In genomic region chr6:27250955-27251671, GRCh38 we compare ENCODE assay signal across 8 cellular contexts.
DNase-seq lines count a peak whose midpoint lies in the region; TF ChIP-seq lines count a peak whose summit lies in the region.

No MANE protein-coding gene starts in this region.

- DNase-seq in GM10248 (ENCODE audit: extremely low spot score) = peak; percentile 92
- DNase-seq in HEK293T (ENCODE audit: extremely low spot score) = peak; percentile 84
- DNase-seq in NAMALWA (ENCODE audit: low spot score) = peak; percentile 76
- peak; percentile 69 for DNase-seq in T-helper 2 cell treated with Interferon-gamma antibody and Interleukin-4, amounts not matched to agents 5 μg/mL and 100 μg/mL, for 36 hours (ENCODE audit: low spot score)
- DNase-seq in brain microvascular endothelial cell = peak; percentile 52
- peak; percentile 79 for DNase-seq in left kidney (ENCODE audit: low read depth, low spot score)
- peak; percentile 30 to 81 (median 52) for DNase-seq in stimulated activated CD4-positive, alpha-beta T cell treated with anti-CD3 and anti-CD28 coated beads, TNF-alpha, amount 100 ng/mL, for 24 hours (ENCODE audit: low read depth in 3 of 3)
- DNase-seq in NCI-H187 (lab: John Stamatoyannopoulos, UW) = no peak

- H3K27me3 ChIP-seq in brain microvascular endothelial cell (replicated peaks) = peaks cover 28% of the 10 kb centered on the region

- peak overlapping the region; percentile 73 for H3K27ac Mint-ChIP-seq in T-helper 2 cell treated with Interferon-gamma antibody and Interleukin-4, amounts not matched to agents 5 μg/mL and 100 μg/mL, for 36 hours

- peaks cover 58% of the 10 kb centered on the region for H3K27me3 Mint-ChIP-seq in T-helper 2 cell treated with Interferon-gamma antibody and Interleukin-4, amounts not matched to agents 5 μg/mL and 100 μg/mL, for 36 hours (ENCODE audit: low read depth)

- no peaks in the 10 kb centered on the region for H3K9me3 Mint-ChIP-seq in T-helper 2 cell treated with Interferon-gamma antibody and Interleukin-4, amounts not matched to agents 5 μg/mL and 100 μg/mL, for 36 hours

- H3K4me3 ChIP-seq in brain microvascular endothelial cell (ENCODE audit: low read depth, low read length) = peak overlapping the region; percentile 63

- CTCF ChIA-PET in GM10248 (lab: Yijun Ruan, JAX) (interaction anchor here (0.7 to 1.8 kb wide), 17 partner anchors 8 to 646 kb away, joined by 3 to 11 read pairs (median 4); a partner anchor contains a TSS), HEK293T (lab: Yijun Ruan, JAX) (interaction anchor here (0.6 to 1.2 kb wide), 5 partner anchors 8 to 503 kb away, joined by 3 to 7 read pairs (median 5); no protein-coding TSS in a partner anchor)

- no peak overlapping the region for H3K27ac ChIP-seq in brain microvascular endothelial cell

- no peak for TF ChIP-seq CTCF in GM10248 (IDR thresholded peaks at IDR 0.05; ENCODE audit: control extremely low read depth, extremely low read depth, low read depth, missing control alignments)
- TF ChIP-seq CTCF in brain microvascular endothelial cell (IDR thresholded peaks at IDR 0.05; ENCODE audit: low read depth, low read length, missing control alignments) = no peak

- in situ Hi-C loops in brain microvascular endothelial cell (cut with HindIII; ENCODE audit: low pct_ligation_motif_present, low sequenced_read_pairs) = no loop called here

- no peaks in the 10 kb centered on the region for H3K36me3 ChIP-seq in brain microvascular endothelial cell (replicated peaks)

- peak overlapping the region; percentile 91 for H3K4me3 Mint-ChIP-seq in T-helper 2 cell treated with Interferon-gamma antibody and Interleukin-4, amounts not matched to agents 5 μg/mL and 100 μg/mL, for 36 hours

- POLR2A ChIA-PET in GM10248 (lab: Yijun Ruan, JAX) = interaction anchor here (1.6 kb wide), 2 partner anchors 118 to 559 kb away, joined by 5 to 14 read pairs; a partner anchor contains a TSS
- POLR2A ChIA-PET in HEK293T (lab: Yijun Ruan, JAX) = interaction anchor here (0.8 to 2.0 kb wide), 22 partner anchors 9 to 544 kb away, joined by 3 to 18 read pairs (median 5); partner anchors contain the start of gene ZNF184

- H3K36me3 Mint-ChIP-seq in T-helper 2 cell treated with Interferon-gamma antibody and Interleukin-4, amounts not matched to agents 5 μg/mL and 100 μg/mL, for 36 hours (ENCODE audit: low read depth) = no peaks in the 10 kb centered on the region

- H3K4me1 Mint-ChIP-seq in T-helper 2 cell treated with Interferon-gamma antibody and Interleukin-4, amounts not matched to agents 5 μg/mL and 100 μg/mL, for 36 hours (ENCODE audit: low read depth) = peaks cover 11% of the 10 kb centered on the region

TF ChIP-seq in HEK293T, 16 proteins besides CTCF, POLR2A, EP300 and RAD21:
- no peak for TF ChIP-seq ARNT (IDR thresholded peaks at IDR 0.05)
- TF ChIP-seq ELF4 (IDR thresholded peaks at IDR 0.05) = peak; percentile 38; the same call in 1 of the 2 replicates
- TF ChIP-seq L3MBTL2 (conservative IDR thresholded peaks at IDR 0.05) = peak; percentile 90

Comparison
In these comparisons a context has a peak if more than half of its experiments do, and no peak if none do; other contexts are left out.
1. DNase-seq: peak in GM10248 (single experiment), HEK293T (single experiment), NAMALWA (single experiment), T-helper 2 cell treated with Interferon-gamma antibody and Interleukin-4, amounts not matched to agents 5 μg/mL and 100 μg/mL, for 36 hours (single experiment), brain microvascular endothelial cell (single experiment), left kidney (single experiment) and stimulated activated CD4-positive, alpha-beta T cell treated with anti-CD3 and anti-CD28 coated beads, TNF-alpha, amount 100 ng/mL, for 24 hours (3 of 3); none in NCI-H187 (0 of 2).